Comparison of ENCODE assay signal across 8 cellular contexts in genomic region chr12:56193025-56193578, GRCh38. TPM values are rescaled to one million over a fixed set of nuclear protein-coding genes. Genes with fewer than 3 reads are reported as not detected.
A peak's percentile ranks its signal among the peaks of the same experiment; 100 is the strongest.
DNase-seq lines count a peak whose midpoint lies in the region; ATAC-seq and TF ChIP-seq lines count a peak whose summit lies in the region.

No MANE protein-coding gene starts in this region.

- 33 to 48% methylated on average over 1 of the region's 1 CpG for WGBS in aorta, 2 donors

- ATAC-seq in aorta (ENCODE audit: low FRiP score) (peak; percentile 50), GM18873 (IDR thresholded peaks at IDR 0.05; ENCODE audit: low FRiP score, unreplicated experiment) (no peak)

- H3K9me3 ChIP-seq in SJCRH30 (replicated peaks) (no peaks in the 10 kb centered on the region), aorta (ENCODE audit: control insufficient read depth, low read length) (no peaks in the 10 kb centered on the region)

- H3K27ac ChIP-seq in SJCRH30, result no peak overlapping the region
- H3K27ac ChIP-seq in aorta (ENCODE audit: low read depth in 1 of 2, low read length in 2 of 2), result no peak overlapping the region

- intact Hi-C loops in posterior vena cava (cut with DNase I) (loop anchor here (2.0 to 5.0 kb wide), 2 partner anchors 32 to 69 kb away; partner anchors contain the start of gene NABP2 (in 1 of the 2)), aorta (cut with DNase I) (loop anchor here (1.0 to 5.0 kb wide), 2 partner anchors 31 to 34 kb away; partner anchors contain the start of gene NABP2 (in 1 of the 2))

- no peak overlapping the region for H3K4me3 ChIP-seq in GM06990 (replicated peaks; ENCODE audit: low read depth, low read length)
- H3K4me3 ChIP-seq in SJCRH30, result no peak overlapping the region
- no peak overlapping the region for H3K4me3 ChIP-seq in aorta (ENCODE audit: low read length in 2 of 2)

- peaks cover 4% of the 10 kb centered on the region; the same call in 1 of the 2 replicates for H3K4me1 ChIP-seq in SJCRH30
- H3K4me1 ChIP-seq in aorta (ENCODE audit: control insufficient read depth in 1 of 2, insufficient read depth in 2 of 2, low read length in 2 of 2), result no peaks in the 10 kb centered on the region

- no peaks in the 10 kb centered on the region for H3K27me3 ChIP-seq in GM06990 (replicated peaks; ENCODE audit: control insufficient read depth, insufficient read depth, low read length)
- H3K27me3 ChIP-seq in SJCRH30, result no peaks in the 10 kb centered on the region
- H3K27me3 ChIP-seq in aorta (ENCODE audit: control insufficient read depth in 1 of 2, insufficient read depth in 2 of 2, low read length in 1 of 2), result no peaks in the 10 kb centered on the region

- DNase-seq in GM06990 (ENCODE audit: extremely low read depth, insufficient read length) (peak; percentile 44), NAMALWA (ENCODE audit: low spot score) (peak; percentile 92), SJCRH30 (peak; percentile 83 to 90), foreskin melanocyte (peak; percentile 78), posterior vena cava (ENCODE audit: low spot score) (peak; percentile 23), aorta (peak in 1 of 2 donors; percentile 80)
- peak; percentile 7 to 48 (median 24) for DNase-seq in activated naive CD4-positive, alpha-beta T cell (lab: John Stamatoyannopoulos, UW)

- TF ChIP-seq CTCF in GM06990 (IDR thresholded peaks at IDR 0.05; ENCODE audit: insufficient read depth, low read length, poor library complexity, severe bottlenecking), result peak; percentile 67

- H3K36me3 ChIP-seq in GM06990 (ENCODE audit: control insufficient read depth, insufficient read depth, low read length), result no peaks in the 10 kb centered on the region
- H3K36me3 ChIP-seq in SJCRH30, result no peaks in the 10 kb centered on the region
- no peaks in the 10 kb centered on the region for H3K36me3 ChIP-seq in aorta (ENCODE audit: control insufficient read depth in 1 of 2, insufficient read depth in 2 of 2, low read length in 1 of 2)

RNA-seq across cellular contexts. Expression of gene SMARCC2, which starts 3.8 kb away (rescaled TPM):
- 57.3 and 60.9 TPM in 2 replicates for total RNA-seq in SJCRH30 (2014; rRNA removed; shearing (Covaris generic))
- total RNA-seq in posterior vena cava (10 to 100 TPM; 81.0 to 93.9 TPM), aorta (100 to 1,000 TPM; 118 to 140 TPM)
- polyA plus RNA-seq in aorta, result 10 to 100 TPM; 45.0 to 56.2 TPM

RNA-seq across cellular contexts. Expression of gene RNF41, which starts 28.6 kb away (rescaled TPM):
- 24.3 and 25.7 TPM in 2 replicates for total RNA-seq in SJCRH30 (2014; rRNA removed; shearing (Covaris generic))
- 10 to 100 TPM; 40.1 to 44.2 TPM for total RNA-seq in posterior vena cava
- 10 to 100 TPM; 50.9 to 61.4 TPM for total RNA-seq in aorta
- 10 to 100 TPM; 32.9 to 39.3 TPM for polyA plus RNA-seq in aorta

RNA-seq across cellular contexts. Expression of gene NABP2, which starts 31.0 kb away (rescaled TPM):
- total RNA-seq in SJCRH30 (2014; rRNA removed; shearing (Covaris generic)), result 43.2 and 46.5 TPM in 2 replicates
- total RNA-seq in posterior vena cava, result 10 to 100 TPM; 19.9 to 23.1 TPM
- total RNA-seq in aorta, result 10 to 100 TPM; 18.6 to 19.7 TPM
- polyA plus RNA-seq in aorta, result 10 to 100 TPM; 25.7 to 28.6 TPM

RNA-seq across cellular contexts. Expression of gene MYL6, which starts 34.9 kb away (rescaled TPM):
- 564 and 633 TPM in 2 replicates for total RNA-seq in SJCRH30 (2014; rRNA removed; shearing (Covaris generic))
- total RNA-seq in posterior vena cava, result 1,000 to 10,000 TPM; 3,219 to 3,986 TPM
- total RNA-seq in aorta, result 1,000 to 10,000 TPM; 1,811 to 3,292 TPM
- 1,000 to 10,000 TPM; 5,914 to 7,311 TPM for polyA plus RNA-seq in aorta

RNA-seq across cellular contexts. Expression of gene SLC39A5, which starts 36.7 kb away (rescaled TPM):
- total RNA-seq in SJCRH30 (2014; rRNA removed; shearing (Covaris generic)), result not detected in 2 replicates
- total RNA-seq in posterior vena cava (not detected), aorta (not detected)
- polyA plus RNA-seq in aorta, result 10 to 100 TPM in 1 of 2 donors, 1 to 10 TPM in 1; 1.1 to 21.4 TPM
